In the genomic region with DNA sequence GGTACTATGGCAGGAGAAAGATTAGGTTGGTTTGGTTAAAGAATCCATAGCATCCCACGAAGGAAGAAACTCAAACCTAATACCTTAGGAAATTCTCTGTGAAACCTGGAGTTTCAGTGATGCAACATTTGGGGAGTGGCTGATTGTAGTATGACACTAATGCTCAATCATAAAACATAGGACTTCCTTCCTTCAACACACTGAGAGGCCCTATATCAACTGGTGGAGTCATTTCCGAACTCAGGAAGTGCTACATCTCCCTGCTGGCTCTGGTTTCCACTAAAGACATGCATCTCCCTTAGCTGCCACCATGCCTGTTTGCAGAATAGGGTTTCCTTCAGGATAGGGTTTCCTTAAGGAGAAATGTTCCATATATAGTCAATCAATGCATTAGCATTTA, we compare ENCODE assay signal across 16 cellular contexts. TPM values are rescaled to one million over a fixed set of nuclear protein-coding genes. Genes with fewer than 3 reads are reported as not detected.
A peak's percentile ranks its signal among the peaks of the same experiment; 100 is the strongest.
DNase-seq lines count a peak whose midpoint lies in the region; ATAC-seq and TF ChIP-seq lines count a peak whose summit lies in the region.
"Had no signal": no experiment of that assay in that cellular context is flagged by ENCODE, and none has a peak within 500 bp of the region (broad histone marks: within the 10 kb centered on the region; RNA-seq: fewer than 3 reads in every experiment).

No MANE protein-coding gene starts in this region.

- peak overlapping the region; percentile 32 for H3K4me3 ChIP-seq in CD4-positive, CD25-positive, alpha-beta regulatory T cell (ENCODE audit: low read depth, low read length)
- H3K4me3 ChIP-seq in RWPE2 (ENCODE audit: severe bottlenecking) = no peak overlapping the region
- H3K4me3 ChIP-seq: coronary artery, hepatocyte, PC-9 had no signal

- peaks cover 0 to under 1% (median 0%) of the 10 kb centered on the region in 7 donors for H3K9me3 Mint-ChIP-seq in CD4-positive, CD25-positive, alpha-beta regulatory T cell
- no peaks in the 10 kb centered on the region for H3K9me3 Mint-ChIP-seq in osteocyte (ENCODE audit: unreplicated experiment)
- H3K9me3 Mint-ChIP-seq: activated CD4-positive, alpha-beta memory T cell treated with anti-CD3 and anti-CD28 coated beads for 36 hours had no signal

- H3K36me3 Mint-ChIP-seq in CD4-positive, CD25-positive, alpha-beta regulatory T cell = no peaks in the 10 kb centered on the region
- no peaks in the 10 kb centered on the region for H3K36me3 Mint-ChIP-seq in osteocyte (ENCODE audit: unreplicated experiment)
- H3K36me3 Mint-ChIP-seq: activated CD4-positive, alpha-beta memory T cell treated with anti-CD3 and anti-CD28 coated beads for 36 hours had no signal

- no peaks in the 10 kb centered on the region for H3K9me3 ChIP-seq in CD4-positive, CD25-positive, alpha-beta regulatory T cell (ENCODE audit: control insufficient read depth in 2 of 2, low read length in 2 of 2)
- H3K9me3 ChIP-seq in RWPE2 (ENCODE audit: severe bottlenecking) = no peaks in the 10 kb centered on the region

- peak in 1 of 3 donors; percentile 20 for DNase-seq in CD4-positive, CD25-positive, alpha-beta regulatory T cell
- DNase-seq in HT1080 (ENCODE audit: low read depth) (peak; percentile 63), RWPE2 (ENCODE audit: low spot score) (no peak), osteocyte (ENCODE audit: extremely low spot score, unreplicated experiment) (no peak), NCI-H748 treated with DMSO at 0.1 percent for 48 hours (lab: John Stamatoyannopoulos, UW) (no peak)
- DNase-seq: activated CD4-positive, alpha-beta memory T cell treated with anti-CD3 and anti-CD28 coated beads for 36 hours; DMS153; left cardiac atrium; NCI-H1105 treated with DMSO at 0.1 percent for 48 hours; NCI-H345; PC-9 had no signal

- H3K4me1 ChIP-seq in CD4-positive, CD25-positive, alpha-beta regulatory T cell (ENCODE audit: control insufficient read depth, insufficient read depth, low read length, poor library complexity, severe bottlenecking) = peaks cover 30% of the 10 kb centered on the region
- H3K4me1 ChIP-seq in RWPE2 (ENCODE audit: insufficient read depth, poor library complexity, severe bottlenecking) = peaks cover 22% of the 10 kb centered on the region

- peak overlapping the region in 2 of 4 donors; percentile 47 to 66 for H3K4me3 Mint-ChIP-seq in CD4-positive, CD25-positive, alpha-beta regulatory T cell
- H3K4me3 Mint-ChIP-seq in osteocyte (ENCODE audit: unreplicated experiment) = no peak overlapping the region
- H3K4me3 Mint-ChIP-seq: activated CD4-positive, alpha-beta memory T cell treated with anti-CD3 and anti-CD28 coated beads for 36 hours had no signal

- no peak for TF ChIP-seq CTCF in RWPE2 (IDR thresholded peaks at IDR 0.05; ENCODE audit: poor library complexity, severe bottlenecking)
- no peak for TF ChIP-seq CTCF in osteocyte (IDR thresholded peaks at IDR 0.05)

- H3K4me1 Mint-ChIP-seq in CD4-positive, CD25-positive, alpha-beta regulatory T cell = peaks cover 41 to 66% (median 59%) of the 10 kb centered on the region in 4 donors
- peaks cover 12% of the 10 kb centered on the region for H3K4me1 Mint-ChIP-seq in osteocyte (ENCODE audit: unreplicated experiment)

- no peak for ATAC-seq in CD4-positive, CD25-positive, alpha-beta regulatory T cell (ENCODE audit: low read depth in 2 of 2)
- ATAC-seq in RWPE2 (ENCODE audit: low read depth) (peak; percentile 62), esophagus mucosa (peak; percentile 88), GM21619 (IDR thresholded peaks at IDR 0.05; ENCODE audit: unreplicated experiment) (no peak), GM19035 (IDR thresholded peaks at IDR 0.05; ENCODE audit: unreplicated experiment) (no peak)
- ATAC-seq: left cardiac atrium had no signal

- H3K27ac Mint-ChIP-seq in CD4-positive, CD25-positive, alpha-beta regulatory T cell = peak overlapping the region in 2 of 3 donors; percentile 16 to 60
- H3K27ac Mint-ChIP-seq in osteocyte (ENCODE audit: unreplicated experiment) = no peak overlapping the region
- H3K27ac Mint-ChIP-seq: activated CD4-positive, alpha-beta memory T cell treated with anti-CD3 and anti-CD28 coated beads for 36 hours had no signal

- H3K27ac ChIP-seq in CD4-positive, CD25-positive, alpha-beta regulatory T cell (ENCODE audit: insufficient read depth, low read length, poor library complexity, severe bottlenecking) = no peak overlapping the region
- H3K27ac ChIP-seq in RWPE2 (ENCODE audit: poor library complexity, severe bottlenecking) = no peak overlapping the region
- H3K27ac ChIP-seq: coronary artery, hepatocyte, PC-9 had no signal

- no peaks in the 10 kb centered on the region for H3K36me3 ChIP-seq in CD4-positive, CD25-positive, alpha-beta regulatory T cell (ENCODE audit: control insufficient read depth, insufficient read depth, low read length)
- H3K36me3 ChIP-seq in RWPE2 (ENCODE audit: low read depth) = no peaks in the 10 kb centered on the region

- H3K27me3 ChIP-seq in CD4-positive, CD25-positive, alpha-beta regulatory T cell (ENCODE audit: control insufficient read depth, insufficient read depth, low read length) = no peaks in the 10 kb centered on the region
- no peaks in the 10 kb centered on the region for H3K27me3 ChIP-seq in RWPE2 (ENCODE audit: insufficient read depth, poor library complexity, severe bottlenecking)
- H3K27me3 ChIP-seq: hepatocyte had no signal

- no peaks in the 10 kb centered on the region for H3K27me3 Mint-ChIP-seq in CD4-positive, CD25-positive, alpha-beta regulatory T cell
- H3K27me3 Mint-ChIP-seq in osteocyte (ENCODE audit: unreplicated experiment) = no peaks in the 10 kb centered on the region
- H3K27me3 Mint-ChIP-seq: activated CD4-positive, alpha-beta memory T cell treated with anti-CD3 and anti-CD28 coated beads for 36 hours had no signal

RNA-seq across cellular contexts. Expression of a gene that starts 5.2 kb away (rescaled TPM):
- total RNA-seq in CD4-positive, CD25-positive, alpha-beta regulatory T cell = 7.4 TPM
- polyA plus RNA-seq in CD4-positive, CD25-positive, alpha-beta regulatory T cell = 1 to 10 TPM; 5.8 to 8.4 (median 7.0) TPM
- 8.4 and 11.5 TPM in 2 replicates for total RNA-seq in HT1080 (2014; rRNA removed; shearing (Covaris generic))
- 17.7 and 23.5 TPM in 2 replicates for polyA plus RNA-seq in HT1080 (2015; cell fraction: cytosol; rRNA removed)
- 28.0 and 31.9 TPM in 2 replicates for polyA plus RNA-seq in HT1080 (2015; cell fraction: nucleus; rRNA removed)
- total RNA-seq in esophagus mucosa (8.4 TPM), osteocyte (13.4 and 16.4 TPM in 2 replicates)

Comparison
In these comparisons a context has a peak if more than half of its experiments do, and no peak if none do; other contexts are left out.
1. ATAC-seq: peak in RWPE2 (single experiment) and esophagus mucosa (single experiment); none in CD4-positive, CD25-positive, alpha-beta regulatory T cell (0 of 2), GM21619 (single experiment) and GM19035 (single experiment).